In genomic region chr11:796565-797299, GRCh38 we compare ENCODE assay signal across 8 cellular contexts. TPM values are rescaled to one million over a fixed set of nuclear protein-coding genes. Genes with fewer than 3 reads are reported as not detected.
DNase-seq lines count a peak whose midpoint lies in the region; ATAC-seq and TF ChIP-seq lines count a peak whose summit lies in the region.

No MANE protein-coding gene starts in this region.

- H3K27ac ChIP-seq in Panc1 (ENCODE audit: low read length) (peak overlapping the region; percentile 93), esophagus (ENCODE audit: low read depth in 2 of 2, low read length in 1 of 2) (peak overlapping the region; percentile 87 to 89), parathyroid adenoma (peak overlapping the region; percentile 42)

- in situ Hi-C loops in Panc1 (cut with HindIII; ENCODE audit: low pct_unique_long_range_greater_than_20kb, low sequenced_read_pairs), result no loop called here

- H2AFZ ChIP-seq in parathyroid adenoma, result peak overlapping the region; percentile 67

- POLR2A ChIA-PET in Panc1 (lab: Charles Lee), result interaction anchor here (0.6 kb wide), 1 partner anchor 12 kb away, joined by 3 read pairs; no protein-coding TSS in a partner anchor

- H3K27me3 ChIP-seq in Panc1 (ENCODE audit: control insufficient read depth, insufficient read depth, low read length), result no peaks in the 10 kb centered on the region
- H3K27me3 ChIP-seq in esophagus (ENCODE audit: control insufficient read depth in 1 of 2, insufficient read depth in 2 of 2, low read length in 2 of 2), result no peaks in the 10 kb centered on the region
- H3K27me3 ChIP-seq in parathyroid adenoma (ENCODE audit: control insufficient read depth, insufficient read depth, low read length), result no peaks in the 10 kb centered on the region

- peak overlapping the region; percentile 69 for H3K4me2 ChIP-seq in parathyroid adenoma (ENCODE audit: low read length)

- CTCF ChIA-PET in Panc1 (lab: Charles Lee), result no interaction called here

- TF ChIP-seq CTCF in Panc1 (IDR thresholded peaks at IDR 0.05), result no peak
- no peak for TF ChIP-seq CTCF in parathyroid adenoma (IDR thresholded peaks at IDR 0.05)

- no TSS peak for BruUV-seq in Panc1 (replicated peaks; lab: Mats Ljungman, UMichigan)

- DNase-seq in Panc1 (ENCODE audit: low read depth, low spot score) (no peak), putamen (ENCODE audit: low spot score) (no peak), SKM-1 (lab: John Stamatoyannopoulos, UW; ENCODE audit: unreplicated experiment) (no peak)
- no peak for DNase-seq in activated CD4-positive, CD25-positive, alpha-beta regulatory T cell treated with anti-CD3 and anti-CD28 coated beads, Interleukin-2, amount 50 U/mL, for 72 hours

- H3K36me3 ChIP-seq in ES-I3 (ENCODE audit: insufficient read depth, low read length), result peaks cover 4% of the 10 kb centered on the region; the same call in 1 of the 2 replicates
- H3K36me3 ChIP-seq in Panc1 (ENCODE audit: control insufficient read depth, insufficient read depth, low read length), result no peaks in the 10 kb centered on the region; the same call in none of the 2 replicates
- H3K36me3 ChIP-seq in esophagus (ENCODE audit: control insufficient read depth in 2 of 2, insufficient read depth in 2 of 2, low read length in 1 of 2), result peaks cover 0 to 27% of the 10 kb centered on the region in 2 donors
- H3K36me3 ChIP-seq in parathyroid adenoma (ENCODE audit: control insufficient read depth, insufficient read depth, low read length), result no peaks in the 10 kb centered on the region

- no peaks in the 10 kb centered on the region for H3K9me3 ChIP-seq in ES-I3 (ENCODE audit: control insufficient read depth, insufficient read depth, low read length)
- H3K9me3 ChIP-seq in Panc1 (ENCODE audit: control insufficient read depth, insufficient read depth, low read depth, low read length), result no peaks in the 10 kb centered on the region
- H3K9me3 ChIP-seq in esophagus (ENCODE audit: control insufficient read depth in 2 of 2, insufficient read depth in 1 of 2, low read depth in 1 of 2, low read length in 1 of 2), result no peaks in the 10 kb centered on the region
- no peaks in the 10 kb centered on the region for H3K9me3 ChIP-seq in parathyroid adenoma (ENCODE audit: control insufficient read depth, low read length)

- peak; percentile 5; the same call in 1 of the 2 replicates for ATAC-seq in Panc1
- no peak for ATAC-seq in HG02938 (IDR thresholded peaks at IDR 0.05; ENCODE audit: unreplicated experiment)

- intact Hi-C loops in Panc1 (cut with micrococcal nuclease; ENCODE audit: unreplicated experiment), result no loop called here

- H3K4me1 ChIP-seq in ES-I3 (ENCODE audit: insufficient read depth, low read length), result peaks cover 5% of the 10 kb centered on the region
- H3K4me1 ChIP-seq in Panc1 (ENCODE audit: control insufficient read depth, insufficient read depth, low read length), result peaks cover 41% of the 10 kb centered on the region
- H3K4me1 ChIP-seq in esophagus (ENCODE audit: control insufficient read depth in 2 of 2, insufficient read depth in 2 of 2, low read length in 1 of 2), result peaks cover 6 to 26% of the 10 kb centered on the region in 2 donors
- H3K4me1 ChIP-seq in parathyroid adenoma, result peaks cover 4% of the 10 kb centered on the region

- WGBS in esophagus, 2 donors, result 11 to 14% methylated on average over 18 of the region's 18 CpGs

- H3K4me3 ChIP-seq in Panc1 (ENCODE audit: low read depth in 2 of 2, low read length in 2 of 2), result peak overlapping the region; percentile 71 to 86
- peak overlapping the region; percentile 51 to 68 for H3K4me3 ChIP-seq in esophagus (ENCODE audit: low read depth in 1 of 2, low read length in 2 of 2)
- peak overlapping the region; percentile 48 for H3K4me3 ChIP-seq in parathyroid adenoma (ENCODE audit: low read depth, low read length)

- no peaks in the 10 kb centered on the region for H3K79me2 ChIP-seq in parathyroid adenoma

- H3K9ac ChIP-seq in ES-I3 (ENCODE audit: low read depth, low read length) (peak overlapping the region; percentile 76; the same call in 1 of the 2 replicates), parathyroid adenoma (no peak overlapping the region)

RNA-seq across cellular contexts. Expression of gene SLC25A22, which starts 1.3 kb away (rescaled TPM):
- 119 TPM for total RNA-seq in Panc1 (2021; ENCODE audit: unreplicated experiment)
- 120 TPM for polyA plus RNA-seq in Panc1 (2012; ENCODE audit: insufficient read length)
- polyA plus RNA-seq in esophagus, result 10 to 100 TPM; 10.2 TPM

RNA-seq across cellular contexts. Expression of gene CEND1, which starts 6.8 kb away (rescaled TPM):
- 15.9 TPM for total RNA-seq in Panc1 (2021; ENCODE audit: unreplicated experiment)
- polyA plus RNA-seq in Panc1 (2012; ENCODE audit: insufficient read length), result 36.1 TPM
- polyA plus RNA-seq in esophagus, result under 1 TPM; 0.10 to 0.12 TPM

RNA-seq across cellular contexts. Expression of gene PIDD1, which starts 8.3 kb away (rescaled TPM):
- 75.9 TPM for total RNA-seq in Panc1 (2021; ENCODE audit: unreplicated experiment)
- polyA plus RNA-seq in Panc1 (2012; ENCODE audit: insufficient read length), result 86.9 TPM
- polyA plus RNA-seq in esophagus, result 10 to 100 TPM; 11.3 to 27.8 TPM

RNA-seq across cellular contexts. Expression of gene RPLP2, which starts 13.0 kb away (rescaled TPM):
- total RNA-seq in Panc1 (2021; ENCODE audit: unreplicated experiment), result 3,468 TPM
- polyA plus RNA-seq in Panc1 (2012; ENCODE audit: insufficient read length), result 4,274 TPM
- polyA plus RNA-seq in esophagus, result 1,000 to 10,000 TPM; 1,061 to 1,474 TPM

RNA-seq across cellular contexts. Expression of gene GATD1, which starts 19.4 kb away (rescaled TPM):
- 229 TPM for total RNA-seq in Panc1 (2021; ENCODE audit: unreplicated experiment)
- polyA plus RNA-seq in Panc1 (2012; ENCODE audit: insufficient read length), result 200 TPM
- 10 to 100 TPM; 23.1 to 49.2 TPM for polyA plus RNA-seq in esophagus

Comparison
In these comparisons a context has a peak if more than half of its experiments do, and no peak if none do; other contexts are left out.
1. H3K27ac ChIP-seq: peak in every context shown above with its lines; median percentile 93 in Panc1; 88 in esophagus; 42 in parathyroid adenoma.